31 cellular contexts compared by ENCODE assay signal in the genomic region with DNA sequence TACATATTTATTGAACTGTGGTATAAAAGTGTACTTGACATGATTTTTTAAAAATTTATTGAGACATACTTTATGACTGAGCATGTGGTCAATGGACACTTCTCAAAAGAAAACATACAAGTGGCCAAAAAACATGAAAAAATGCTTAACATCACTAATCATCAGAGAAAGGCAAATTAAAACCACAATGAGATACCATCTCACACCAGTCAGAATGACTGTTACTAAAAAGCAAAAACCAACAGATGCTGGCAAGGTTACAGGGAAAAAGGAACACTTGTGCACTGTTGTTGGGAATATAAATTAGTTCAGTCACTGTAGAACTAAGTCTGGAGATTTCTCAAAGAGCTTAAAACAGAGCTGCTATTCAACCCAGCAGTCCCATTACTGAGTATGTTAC.
"Had no signal": no experiment of that assay in that cellular context is flagged by ENCODE, and none has a peak within 500 bp of the region (broad histone marks: within the 10 kb centered on the region; RNA-seq: fewer than 3 reads in every experiment).

No MANE protein-coding gene starts in this region.

- FAIRE-seq: endometrium, endothelial cell of umbilical vein had no signal

- H3K4me1 ChIP-seq: breast epithelium, colonic mucosa, esophagus squamous epithelium had no signal

- H3K4me3 ChIP-seq: breast epithelium, cardiac muscle cell, colonic mucosa, esophagus squamous epithelium had no signal

- H3K27me3 ChIP-seq: breast epithelium, cardiac muscle cell, colonic mucosa, esophagus squamous epithelium had no signal

- DNase-seq: activated B cell treated with CpG ODN at 0.5 μM for 24 hours; activated CD4-positive, alpha-beta T cell treated with anti-CD3 and anti-CD28 coated beads for 48 hours; activated CD4-positive, alpha-beta T cell treated with anti-CD3 and anti-CD28 coated beads, Interleukin-2, amount 50 U/mL, for 1 hour; activated CD4-positive, alpha-beta T cell treated with anti-CD3 and anti-CD28 coated beads, Interleukin-2, amount 50 U/mL, for 48 hours; activated CD8-positive, alpha-beta memory T cell treated with anti-CD3 and anti-CD28 coated beads for 24 hours; activated CD8-positive, alpha-beta T cell treated with anti-CD3 and anti-CD28 coated beads for 36 hours; activated effector memory CD4-positive, alpha-beta T cell treated with Interleukin-2 at 50 U/mL for 16 hours; activated gamma-delta T cell treated with Interleukin-2 at 50 U/mL for 16 hours; activated naive CD4-positive, alpha-beta T cell treated with anti-CD3 and anti-CD28 coated beads, Interleukin-2, amount 50 U/mL, for 16 hours; activated naive CD4-positive, alpha-beta T cell treated with Interleukin-2 at 50 U/mL for 16 hours; activated T-cell treated with anti-CD3 and anti-CD28 coated beads, Interleukin-2, amount 50 U/mL, for 4 hours; amniotic stem cell; anterior cingulate cortex; central memory CD4-positive, alpha-beta T cell; cerebellar nuclear complex; colonic mucosa; effector CD8-positive, alpha-beta T cell; esophagus squamous epithelium; head of caudate nucleus; T-helper 17 cell; T1000; WERI-Rb-1 had no signal

- H3K4me3 Mint-ChIP-seq: activated B cell treated with CpG ODN at 0.5 μM for 24 hours; activated CD8-positive, alpha-beta T cell treated with anti-CD3 and anti-CD28 coated beads for 36 hours; activated naive CD8-positive, alpha-beta T cell; activated T-cell treated with anti-CD3 and anti-CD28 coated beads, Interleukin-2, amount 50 U/mL, for 4 hours; activated T-helper 17 cell treated with anti-CD3 and anti-CD28 coated beads, Interleukin-2, amount 50 U/mL, for 72 hours; brain; T-helper 17 cell; T-helper 2 cell treated with Interferon-gamma antibody and Interleukin-4, amounts not matched to agents 5 μg/mL and 100 μg/mL, for 36 hours had no signal

- H3K36me3 ChIP-seq: breast epithelium, cardiac muscle cell, colonic mucosa, esophagus squamous epithelium, WERI-Rb-1 had no signal

- H3K27ac Mint-ChIP-seq: activated B cell treated with CpG ODN at 0.5 μM for 24 hours; activated CD8-positive, alpha-beta T cell treated with anti-CD3 and anti-CD28 coated beads for 36 hours; activated naive CD8-positive, alpha-beta T cell; activated T-helper 17 cell treated with anti-CD3 and anti-CD28 coated beads, Interleukin-2, amount 50 U/mL, for 72 hours; brain; T-helper 17 cell; T-helper 2 cell treated with Interferon-gamma antibody and Interleukin-4, amounts not matched to agents 5 μg/mL and 100 μg/mL, for 36 hours had no signal

- H3K27me3 Mint-ChIP-seq: activated B cell treated with CpG ODN at 0.5 μM for 24 hours; activated CD8-positive, alpha-beta T cell treated with anti-CD3 and anti-CD28 coated beads for 36 hours; activated naive CD8-positive, alpha-beta T cell; activated T-helper 17 cell treated with anti-CD3 and anti-CD28 coated beads, Interleukin-2, amount 50 U/mL, for 72 hours; T-helper 17 cell had no signal

- H3K9me3 ChIP-seq: colonic mucosa had no signal

- H3K4me1 Mint-ChIP-seq: activated B cell treated with CpG ODN at 0.5 μM for 24 hours; activated T-helper 17 cell treated with anti-CD3 and anti-CD28 coated beads, Interleukin-2, amount 50 U/mL, for 72 hours; T-helper 17 cell had no signal

- H3K27ac ChIP-seq: breast epithelium, cardiac muscle cell, colonic mucosa, epithelial cell of prostate, esophagus squamous epithelium, WERI-Rb-1 had no signal

- H3K36me3 Mint-ChIP-seq: activated naive CD8-positive, alpha-beta T cell had no signal
